In genomic region chr11:62550478-62550877, GRCh38 we compare ENCODE assay signal across 8 cellular contexts. TPM values are rescaled to one million over a fixed set of nuclear protein-coding genes. Genes with fewer than 3 reads are reported as not detected.
DNase-seq lines count a peak whose midpoint lies in the region; ATAC-seq and TF ChIP-seq lines count a peak whose summit lies in the region.
"Not testable (repeated sequence)": the region's sequence is repeated elsewhere in the genome, so short reads cannot be mapped to it uniquely, and the experiment has no call there.

No MANE protein-coding gene starts in this region.

- TF ChIP-seq EP300 in upper lobe of left lung (IDR thresholded peaks at IDR 0.05): not testable (repeated sequence)

- H3K79me2 ChIP-seq in hepatocyte: peaks cover 11% of the 10 kb centered on the region

- H3K9me3 Mint-ChIP-seq in CD4-positive, alpha-beta T cell; activated CD8-positive, alpha-beta memory T cell treated with anti-CD3 and anti-CD28 coated beads, Interleukin-2, amount 10 ng/mL, durations not matched to agents 7 days and 5 days (ENCODE audit: low read depth); naive thymus-derived CD8-positive, alpha-beta T cell; stimulated activated effector memory CD8-positive, alpha-beta T cell treated with anti-CD3 and anti-CD28 coated beads, Interleukin-12 subunit alpha, Interleukin-12 subunit beta, amount 100 ng/mL, for 72 hours: not testable (repeated sequence)

- BruUV-seq in Panc1 (replicated peaks; lab: Mats Ljungman, UMichigan): not testable (repeated sequence)

- peaks cover 72% of the 10 kb centered on the region for H3K4me1 Mint-ChIP-seq in CD4-positive, alpha-beta T cell (ENCODE audit: low read depth)
- H3K4me1 Mint-ChIP-seq in activated CD8-positive, alpha-beta memory T cell treated with anti-CD3 and anti-CD28 coated beads, Interleukin-2, amount 10 ng/mL, durations not matched to agents 7 days and 5 days: peaks cover 66% of the 10 kb centered on the region
- H3K4me1 Mint-ChIP-seq in naive thymus-derived CD8-positive, alpha-beta T cell: peaks cover 36 to 70% (median 68%) of the 10 kb centered on the region in 4 donors
- peaks cover 65% of the 10 kb centered on the region for H3K4me1 Mint-ChIP-seq in stimulated activated effector memory CD8-positive, alpha-beta T cell treated with anti-CD3 and anti-CD28 coated beads, Interleukin-12 subunit alpha, Interleukin-12 subunit beta, amount 100 ng/mL, for 72 hours

- not testable (repeated sequence) for ATAC-seq in CD4-positive, alpha-beta T cell (ENCODE audit: poor library complexity); Panc1; activated CD8-positive, alpha-beta memory T cell treated with anti-CD3 and anti-CD28 coated beads, Interleukin-2, amount 10 ng/mL, durations not matched to agents 7 days and 5 days; naive thymus-derived CD8-positive, alpha-beta T cell; stimulated activated effector memory CD8-positive, alpha-beta T cell treated with anti-CD3 and anti-CD28 coated beads, Interleukin-12 subunit alpha, Interleukin-12 subunit beta, amount 100 ng/mL, for 72 hours; upper lobe of left lung (ENCODE audit: low FRiP score in 2 of 2)

- not testable (repeated sequence) for TF ChIP-seq CTCF in CD4-positive, alpha-beta T cell (IDR thresholded peaks at IDR 0.05); Panc1 (IDR thresholded peaks at IDR 0.05); breast epithelium (IDR thresholded peaks at IDR 0.05); hepatocyte (IDR thresholded peaks at IDR 0.05; ENCODE audit: poor library complexity); upper lobe of left lung (IDR thresholded peaks at IDR 0.05)

- H3K27ac Mint-ChIP-seq in CD4-positive, alpha-beta T cell: peak overlapping the region; percentile 95
- peak overlapping the region; percentile 22 for H3K27ac Mint-ChIP-seq in activated CD8-positive, alpha-beta memory T cell treated with anti-CD3 and anti-CD28 coated beads, Interleukin-2, amount 10 ng/mL, durations not matched to agents 7 days and 5 days
- H3K27ac Mint-ChIP-seq in naive thymus-derived CD8-positive, alpha-beta T cell: peak overlapping the region; percentile 97 to 100 (median 99)
- peak overlapping the region; percentile 97 for H3K27ac Mint-ChIP-seq in stimulated activated effector memory CD8-positive, alpha-beta T cell treated with anti-CD3 and anti-CD28 coated beads, Interleukin-12 subunit alpha, Interleukin-12 subunit beta, amount 100 ng/mL, for 72 hours

- not testable (repeated sequence) for H4K20me1 ChIP-seq in hepatocyte (ENCODE audit: insufficient read depth, poor library complexity, severe bottlenecking)

- H3K36me3 ChIP-seq in Panc1 (ENCODE audit: control insufficient read depth, insufficient read depth, low read length); breast epithelium; hepatocyte (replicated peaks; ENCODE audit: insufficient read depth, low read depth); upper lobe of left lung: not testable (repeated sequence)

- WGBS in hepatocyte (ENCODE audit: low lambda C conversion rate, missing lambda C conversion rate): 100% methylated on average over 2 of the region's 2 CpGs
- WGBS in upper lobe of left lung, 2 donors: 85 to 100% methylated on average over 2 of the region's 2 CpGs

- not testable (repeated sequence) for H3K4me3 ChIP-seq in Panc1 (ENCODE audit: low read depth in 2 of 2, low read length in 2 of 2); breast epithelium; hepatocyte; upper lobe of left lung

- H3K9me3 ChIP-seq in CD4-positive, alpha-beta T cell (ENCODE audit: control insufficient read depth, low read length); Panc1 (ENCODE audit: control insufficient read depth, insufficient read depth, low read depth, low read length); breast epithelium; hepatocyte (ENCODE audit: low read depth); upper lobe of left lung: not testable (repeated sequence)

- not testable (repeated sequence) for H3K4me2 ChIP-seq in hepatocyte

- not testable (repeated sequence) for H2AFZ ChIP-seq in hepatocyte

- in situ Hi-C loops in Panc1 (cut with HindIII; ENCODE audit: low pct_unique_long_range_greater_than_20kb, low sequenced_read_pairs): not testable (repeated sequence)

- peaks cover 64% of the 10 kb centered on the region for H3K4me1 ChIP-seq in Panc1 (ENCODE audit: control insufficient read depth, insufficient read depth, low read length)
- peaks cover 31 to 51% of the 10 kb centered on the region in 2 donors for H3K4me1 ChIP-seq in breast epithelium
- H3K4me1 ChIP-seq in hepatocyte (ENCODE audit: insufficient read depth): peaks cover 65% of the 10 kb centered on the region
- H3K4me1 ChIP-seq in upper lobe of left lung: peaks cover 81 to 84% (median 83%) of the 10 kb centered on the region in 4 donors

- intact Hi-C loops in CD4-positive, alpha-beta T cell (cut with DNase I, micrococcal nuclease); Panc1 (cut with micrococcal nuclease; ENCODE audit: unreplicated experiment): not testable (repeated sequence)
- intact Hi-C loops in breast epithelium (cut with DNase I; ENCODE audit: low total_unique reads): loop anchor here (5.0 kb wide), 1 partner anchor 1647 kb away; no protein-coding TSS in a partner anchor

- H3K27ac ChIP-seq in CD4-positive, alpha-beta T cell (ENCODE audit: low read depth, low read length): peak overlapping the region; percentile 97
- H3K27ac ChIP-seq in Panc1 (ENCODE audit: low read length) (peak overlapping the region; percentile 91), breast epithelium (peak overlapping the region; percentile 96 to 98), hepatocyte (peak overlapping the region; percentile 99), upper lobe of left lung (peak overlapping the region in 3 of 4 donors; percentile 92 to 98 (median 95))

- TF ChIP-seq POLR2A in breast epithelium (IDR thresholded peaks at IDR 0.05); upper lobe of left lung (IDR thresholded peaks at IDR 0.05): not testable (repeated sequence)

- CTCF ChIA-PET in CD4-positive, alpha-beta T cell (lab: Charles Lee): interaction anchor here (3.0 to 11.6 kb wide), 3 partner anchors 8 to 126 kb away, joined by 18 to 251 read pairs (median 21); partner anchors contain the start of gene AHNAK
- CTCF ChIA-PET in Panc1 (lab: Charles Lee): not testable (repeated sequence)
- CTCF ChIA-PET in activated CD8-positive, alpha-beta memory T cell treated with anti-CD3 and anti-CD28 coated beads, Interleukin-2, amount 10 ng/mL, durations not matched to agents 7 days and 5 days (lab: Charles Lee): interaction anchor here (0.9 to 12.5 kb wide), 7 partner anchors 7 to 171 kb away, joined by 3 to 354 read pairs (median 5); partner anchors contain the start of gene AHNAK

- not testable (repeated sequence) for DNase-seq in CD4-positive, alpha-beta T cell; Panc1 (ENCODE audit: low read depth, low spot score); activated CD8-positive, alpha-beta memory T cell treated with anti-CD3 and anti-CD28 coated beads, Interleukin-2, amount 10 ng/mL, durations not matched to agents 7 days and 5 days; breast epithelium (ENCODE audit: low spot score in 2 of 2); hepatocyte (ENCODE audit: low spot score); naive thymus-derived CD8-positive, alpha-beta T cell; stimulated activated effector memory CD8-positive, alpha-beta T cell treated with anti-CD3 and anti-CD28 coated beads, Interleukin-12 subunit alpha, Interleukin-12 subunit beta, amount 100 ng/mL, for 72 hours (ENCODE audit: low spot score in 2 of 2); upper lobe of left lung

- H3K27me3 ChIP-seq in CD4-positive, alpha-beta T cell (ENCODE audit: control insufficient read depth, insufficient read depth, low read length); Panc1 (ENCODE audit: control insufficient read depth, insufficient read depth, low read length); breast epithelium; hepatocyte; upper lobe of left lung: not testable (repeated sequence)

- H3K4me3 Mint-ChIP-seq in CD4-positive, alpha-beta T cell: peak overlapping the region; percentile 84
- H3K4me3 Mint-ChIP-seq in activated CD8-positive, alpha-beta memory T cell treated with anti-CD3 and anti-CD28 coated beads, Interleukin-2, amount 10 ng/mL, durations not matched to agents 7 days and 5 days; stimulated activated effector memory CD8-positive, alpha-beta T cell treated with anti-CD3 and anti-CD28 coated beads, Interleukin-12 subunit alpha, Interleukin-12 subunit beta, amount 100 ng/mL, for 72 hours: not testable (repeated sequence)
- H3K4me3 Mint-ChIP-seq in naive thymus-derived CD8-positive, alpha-beta T cell: peak overlapping the region in 5 of 10 donors; percentile 8 to 73 (median 40)

- H3K36me3 Mint-ChIP-seq in CD4-positive, alpha-beta T cell (ENCODE audit: low read depth): peaks cover 11% of the 10 kb centered on the region
- H3K36me3 Mint-ChIP-seq in activated CD8-positive, alpha-beta memory T cell treated with anti-CD3 and anti-CD28 coated beads, Interleukin-2, amount 10 ng/mL, durations not matched to agents 7 days and 5 days; naive thymus-derived CD8-positive, alpha-beta T cell: not testable (repeated sequence)
- H3K36me3 Mint-ChIP-seq in stimulated activated effector memory CD8-positive, alpha-beta T cell treated with anti-CD3 and anti-CD28 coated beads, Interleukin-12 subunit alpha, Interleukin-12 subunit beta, amount 100 ng/mL, for 72 hours: peaks cover 44% of the 10 kb centered on the region

- POLR2A ChIA-PET in CD4-positive, alpha-beta T cell (lab: Charles Lee): interaction anchor here (1.0 to 3.5 kb wide), 3 partner anchors 8 to 126 kb away, joined by 3 to 30 read pairs (median 3); partner anchors contain the start of gene EEF1G
- POLR2A ChIA-PET in Panc1 (lab: Charles Lee): interaction anchor here (0.6 to 0.7 kb wide), 3 partner anchors 8 to 456 kb away, joined by 3 to 4 read pairs (median 4); no protein-coding TSS in a partner anchor
- POLR2A ChIA-PET in naive thymus-derived CD8-positive, alpha-beta T cell (lab: Charles Lee): interaction anchor here (0.6 to 11.1 kb wide), 5 partner anchors 6 to 177 kb away, joined by 4 to 207 read pairs (median 30); partner anchors contain the start of genes AHNAK, EEF1G, TTC9C and TUT1

- H3K9me2 ChIP-seq in hepatocyte (replicated peaks; ENCODE audit: insufficient read depth): not testable (repeated sequence)

- H3K27me3 Mint-ChIP-seq in CD4-positive, alpha-beta T cell; naive thymus-derived CD8-positive, alpha-beta T cell: not testable (repeated sequence)
- peaks cover 26% of the 10 kb centered on the region for H3K27me3 Mint-ChIP-seq in activated CD8-positive, alpha-beta memory T cell treated with anti-CD3 and anti-CD28 coated beads, Interleukin-2, amount 10 ng/mL, durations not matched to agents 7 days and 5 days

RNA-seq across cellular contexts. Expression of gene AHNAK, which starts 3.9 kb away (rescaled TPM):
- total RNA-seq in CD4-positive, alpha-beta T cell: 100 to 1,000 TPM; 320 to 332 TPM
- total RNA-seq in Panc1 (2021; ENCODE audit: unreplicated experiment) (844 TPM), breast epithelium (1,000 to 10,000 TPM in 2 of 3 donors, 100 to 1,000 TPM in 1; 636 to 1,393 (median 1,040) TPM), hepatocyte (218 and 237 TPM in 2 replicates), upper lobe of left lung (1,000 to 10,000 TPM in 2 of 6 donors, 100 to 1,000 TPM in 4; 583 to 1,153 (median 829) TPM)
- 355 TPM for polyA plus RNA-seq in Panc1 (2012; ENCODE audit: insufficient read length)
- total RNA-seq in activated CD8-positive, alpha-beta memory T cell treated with anti-CD3 and anti-CD28 coated beads, Interleukin-2, amount 10 ng/mL, durations not matched to agents 7 days and 5 days: 100 to 1,000 TPM; 180 to 390 TPM
- 38.0 and 47.6 TPM in 2 replicates for polyA plus RNA-seq in hepatocyte
- 100 to 1,000 TPM; 227 to 231 TPM for total RNA-seq in naive thymus-derived CD8-positive, alpha-beta T cell
- 10 to 100 TPM in 1 of 3 donors, 1 to 10 TPM in 2; 7.7 to 19.8 (median 9.4) TPM for polyA plus RNA-seq in naive thymus-derived CD8-positive, alpha-beta T cell

RNA-seq across cellular contexts. Expression of gene EEF1G, which starts 23.2 kb away (rescaled TPM):
- total RNA-seq in CD4-positive, alpha-beta T cell: 1,000 to 10,000 TPM; 2,181 to 2,269 TPM
- total RNA-seq in Panc1 (2021; ENCODE audit: unreplicated experiment) (1,119 TPM), breast epithelium (1,000 to 10,000 TPM; 1,312 to 1,961 (median 1,794) TPM), hepatocyte (1,612 and 1,634 TPM in 2 replicates), upper lobe of left lung (100 to 1,000 TPM; 557 to 997 (median 889) TPM)
- 1,553 TPM for polyA plus RNA-seq in Panc1 (2012; ENCODE audit: insufficient read length)
- 1,000 to 10,000 TPM in 1 of 2 experiments, 100 to 1,000 TPM in 1; 878 to 1,201 TPM for total RNA-seq in activated CD8-positive, alpha-beta memory T cell treated with anti-CD3 and anti-CD28 coated beads, Interleukin-2, amount 10 ng/mL, durations not matched to agents 7 days and 5 days
- 501 and 526 TPM in 2 replicates for polyA plus RNA-seq in hepatocyte
- 1,000 to 10,000 TPM; 2,038 to 2,092 TPM for total RNA-seq in naive thymus-derived CD8-positive, alpha-beta T cell
- 1,000 to 10,000 TPM; 1,637 to 2,152 (median 1,960) TPM for polyA plus RNA-seq in naive thymus-derived CD8-positive, alpha-beta T cell

RNA-seq across cellular contexts. Expression of gene TUT1, which starts 40.8 kb away (rescaled TPM):
- 10 to 100 TPM; 25.5 to 26.2 TPM for total RNA-seq in CD4-positive, alpha-beta T cell
- total RNA-seq in Panc1 (2021; ENCODE audit: unreplicated experiment) (19.9 TPM), breast epithelium (10 to 100 TPM in 2 of 3 donors, 1 to 10 TPM in 1; 7.7 to 12.1 (median 10.7) TPM), hepatocyte (6.7 and 11.7 TPM in 2 replicates), upper lobe of left lung (10 to 100 TPM in 3 of 6 donors, 1 to 10 TPM in 3; 5.3 to 25.4 (median 11.7) TPM)
- polyA plus RNA-seq in Panc1 (2012; ENCODE audit: insufficient read length): 21.9 TPM
- total RNA-seq in activated CD8-positive, alpha-beta memory T cell treated with anti-CD3 and anti-CD28 coated beads, Interleukin-2, amount 10 ng/mL, durations not matched to agents 7 days and 5 days: 10 to 100 TPM; 24.7 to 29.6 TPM
- polyA plus RNA-seq in hepatocyte: 14.2 and 16.5 TPM in 2 replicates
- total RNA-seq in naive thymus-derived CD8-positive, alpha-beta T cell: 10 to 100 TPM; 46.4 to 50.9 TPM
- 10 to 100 TPM; 12.8 to 24.4 (median 16.9) TPM for polyA plus RNA-seq in naive thymus-derived CD8-positive, alpha-beta T cell

RNA-seq across cellular contexts. Expression of gene MTA2, which starts 51.2 kb away (rescaled TPM):
- total RNA-seq in CD4-positive, alpha-beta T cell: 100 to 1,000 TPM; 167 to 172 TPM
- 163 TPM for total RNA-seq in Panc1 (2021; ENCODE audit: unreplicated experiment)
- 129 TPM for polyA plus RNA-seq in Panc1 (2012; ENCODE audit: insufficient read length)
- 100 to 1,000 TPM; 245 to 264 TPM for total RNA-seq in activated CD8-positive, alpha-beta memory T cell treated with anti-CD3 and anti-CD28 coated beads, Interleukin-2, amount 10 ng/mL, durations not matched to agents 7 days and 5 days
- total RNA-seq in breast epithelium: 10 to 100 TPM; 61.3 to 92.8 (median 85.5) TPM
- total RNA-seq in hepatocyte: 46.8 and 53.1 TPM in 2 replicates
- polyA plus RNA-seq in hepatocyte: 17.1 and 25.6 TPM in 2 replicates
- total RNA-seq in naive thymus-derived CD8-positive, alpha-beta T cell: 100 to 1,000 TPM; 170 to 178 TPM
- 10 to 100 TPM; 15.8 to 32.6 (median 21.5) TPM for polyA plus RNA-seq in naive thymus-derived CD8-positive, alpha-beta T cell
- total RNA-seq in upper lobe of left lung: 10 to 100 TPM; 57.6 to 88.0 (median 69.8) TPM

Comparison
In these comparisons a context has a peak if more than half of its experiments do, and no peak if none do; other contexts are left out.
1. H3K27ac Mint-ChIP-seq: peak in every context shown above with its lines; median percentile 99 in naive thymus-derived CD8-positive, alpha-beta T cell; 97 in stimulated activated effector memory CD8-positive, alpha-beta T cell treated with anti-CD3 and anti-CD28 coated beads, Interleukin-12 subunit alpha, Interleukin-12 subunit beta, amount 100 ng/mL, for 72 hours; 95 in CD4-positive, alpha-beta T cell; 22 in activated CD8-positive, alpha-beta memory T cell treated with anti-CD3 and anti-CD28 coated beads, Interleukin-2, amount 10 ng/mL, durations not matched to agents 7 days and 5 days.